In genomic region chrX:10444204-10444603, GRCh38 we compare ENCODE assay signal across 1 cellular context.
TF ChIP-seq lines count a peak whose summit lies in the region.

No MANE protein-coding gene starts in this region.

TF ChIP-seq in A549, 52 proteins besides CTCF, POLR2A, EP300 and RAD21 (continued from another document):
- no peak for TF ChIP-seq FOSL2 (IDR thresholded peaks at IDR 0.05)
- no peak for TF ChIP-seq FOSL2 (CRISPR knock-in tag; IDR thresholded peaks at IDR 0.05)
TF ChIP-seq in A549: peak in this region for 2.
